ENCODE assay signal across 1 cellular context in genomic region chr17:48961516-48962233, GRCh38.
TF ChIP-seq lines count a peak whose summit lies in the region.

No MANE protein-coding gene starts in this region.

TF ChIP-seq in GM23338, 12 proteins besides CTCF, POLR2A, EP300 and RAD21 (continued from another document):
- TF ChIP-seq ZNF462 (CRISPR knock-in tag; IDR thresholded peaks at IDR 0.05) = no peak
- no peak for TF ChIP-seq EZH2 (IDR thresholded peaks at IDR 0.05; ENCODE audit: low read depth, unreplicated experiment)
- TF ChIP-seq POLR2AphosphoS5 (IDR thresholded peaks at IDR 0.05; ENCODE audit: low read depth) = no peak
- no peak for TF ChIP-seq NANOG (IDR thresholded peaks at IDR 0.05; ENCODE audit: borderline replicate concordance)
- TF ChIP-seq EZH2phosphoT487 (IDR thresholded peaks at IDR 0.05; ENCODE audit: unreplicated experiment) = no peak
- TF ChIP-seq CREB1 (CRISPR knock-in tag; IDR thresholded peaks at IDR 0.05; ENCODE audit: low read depth) = no peak
- TF ChIP-seq JUNB (IDR thresholded peaks at IDR 0.05; ENCODE audit: unreplicated experiment) = no peak
- TF ChIP-seq ZNF114 (CRISPR knock-in tag; IDR thresholded peaks at IDR 0.05) = no peak
